ENCODE assay signal across 8 cellular contexts in genomic region chr5:170603578-170604565, GRCh38.
DNase-seq lines count a peak whose midpoint lies in the region; ATAC-seq and TF ChIP-seq lines count a peak whose summit lies in the region.

No MANE protein-coding gene starts in this region.

- H3K27me3 ChIP-seq in RWPE2 (ENCODE audit: insufficient read depth, poor library complexity, severe bottlenecking): no peaks in the 10 kb centered on the region

- H3K9me3 Mint-ChIP-seq in brain: peaks cover 0 to 5% (median 0%) of the 10 kb centered on the region in 5 experiments

- H3K4me3 Mint-ChIP-seq in brain: peak overlapping the region in 1 of 5 experiments; percentile 26

- no peaks in the 10 kb centered on the region for H3K36me3 ChIP-seq in RWPE2 (ENCODE audit: low read depth)

- no peak overlapping the region for H3K27ac ChIP-seq in RWPE2 (ENCODE audit: poor library complexity, severe bottlenecking)

- no peaks in the 10 kb centered on the region for H3K4me1 ChIP-seq in RWPE2 (ENCODE audit: insufficient read depth, poor library complexity, severe bottlenecking)

- intact Hi-C loops in left colon (cut with DNase I, micrococcal nuclease): no loop called here

- TF ChIP-seq CTCF in GM12873 (IDR thresholded peaks at IDR 0.05; ENCODE audit: insufficient read depth, low read depth, low read length, missing control alignments) (peak; percentile 77), RWPE2 (IDR thresholded peaks at IDR 0.05; ENCODE audit: poor library complexity, severe bottlenecking) (peak; percentile 93), brain (conservative IDR thresholded peaks at IDR 0.05) (peak; percentile 61 to 73)

- no peaks in the 10 kb centered on the region for H3K9me3 ChIP-seq in RWPE2 (ENCODE audit: severe bottlenecking)

- no peaks in the 10 kb centered on the region for H3K36me3 Mint-ChIP-seq in brain

- in situ Hi-C loops in ACHN (cut with HindIII; ENCODE audit: low pct_ligation_motif_present, low pct_unique_long_range_greater_than_20kb, low sequenced_read_pairs): no loop called here

- no peaks in the 10 kb centered on the region for H3K27me3 Mint-ChIP-seq in brain

- ATAC-seq in RWPE2 (ENCODE audit: low read depth) (peak; percentile 87), left colon (peak; percentile 50), GM21360 (IDR thresholded peaks at IDR 0.05; ENCODE audit: unreplicated experiment) (no peak)

- H3K4me3 ChIP-seq in RWPE2 (ENCODE audit: severe bottlenecking): no peak overlapping the region

- peak; percentile 57 for DNase-seq in ACHN
- DNase-seq in HPDE6-E6E7 (ENCODE audit: extremely low spot score): peak; percentile 67
- DNase-seq in RWPE2 (ENCODE audit: low spot score): no peak
- peak in 1 of 2 donors; percentile 23 for DNase-seq in left colon
- DNase-seq in stimulated activated CD8-positive, alpha-beta memory T cell treated with anti-CD3 and anti-CD28 coated beads, Interleukin-4, amount 100 ng/mL, for 24 hours (ENCODE audit: low read depth): peak; percentile 28

- peaks cover 72% of the 10 kb centered on the region for H3K4me1 Mint-ChIP-seq in brain

- H3K27ac Mint-ChIP-seq in brain: peak overlapping the region in 4 of 5 experiments; percentile 13 to 96 (median 88)
